In genomic region chr16:10862432-10862831, GRCh38 we compare ENCODE assay signal across 10 cellular contexts. TPM values are rescaled to one million over a fixed set of nuclear protein-coding genes. Genes with fewer than 3 reads are reported as not detected.
A peak's percentile ranks its signal among the peaks of the same experiment; 100 is the strongest.
DNase-seq lines count a peak whose midpoint lies in the region; ATAC-seq and TF ChIP-seq lines count a peak whose summit lies in the region.
"Had no signal": no experiment of that assay in that cellular context is flagged by ENCODE, and none has a peak within 500 bp of the region (broad histone marks: within the 10 kb centered on the region; RNA-seq: fewer than 3 reads in every experiment).

No MANE protein-coding gene starts in this region.

- intact Hi-C loops in HCT116 (cut with micrococcal nuclease): no loop called here

- H3K4me3 ChIP-seq in HCT116 (replicated peaks in 1 of 2; ENCODE audit: low read depth in 1 of 2, low read length in 2 of 2) (no peak overlapping the region), fibroblast of pulmonary artery (replicated peaks; ENCODE audit: low read depth, low read length) (no peak overlapping the region), skeletal muscle satellite cell (ENCODE audit: low read length) (no peak overlapping the region)
- H3K4me3 ChIP-seq: thyroid gland had no signal

- POLR2A ChIA-PET in HCT116 (lab: Charles Lee): no interaction called here

- H3K9me2 ChIP-seq in HCT116 (ENCODE audit: insufficient read depth): no peaks in the 10 kb centered on the region

- no peak overlapping the region for H3K27ac ChIP-seq in HCT116 (ENCODE audit: low read depth, low read length)
- H3K27ac ChIP-seq: thyroid gland had no signal

- no peak overlapping the region for H2AFZ ChIP-seq in HCT116 (ENCODE audit: low read depth, low read length, poor library complexity, severe bottlenecking)

- no TSS peak for BruUV-seq in HCT116 (replicated peaks; lab: Mats Ljungman, UMichigan)

- TF ChIP-seq RAD21 in HCT116 (IDR thresholded peaks at IDR 0.05; ENCODE audit: low read depth): no peak

- H3K9me3 ChIP-seq in HCT116 (ENCODE audit: control insufficient read depth in 1 of 2, insufficient read depth in 1 of 2, low read depth in 1 of 2, low read length in 2 of 2) (no peaks in the 10 kb centered on the region), skeletal muscle satellite cell (replicated peaks; ENCODE audit: low read length) (no peaks in the 10 kb centered on the region)
- H3K9me3 ChIP-seq: thyroid gland had no signal

- TF ChIP-seq CTCF in HCT116 (IDR thresholded peaks at IDR 0.05 in 2 of 3, conservative IDR thresholded peaks at IDR 0.05 in 1 of 3; ENCODE audit: borderline replicate concordance in 1 of 3, insufficient read depth in 1 of 3, low read depth in 2 of 3, low read length in 2 of 3) (no peak), fibroblast of pulmonary artery (IDR thresholded peaks at IDR 0.05; ENCODE audit: low read length, missing control alignments) (no peak)

- RAD21 ChIA-PET in HCT116 (lab: Charles Lee; ENCODE audit: low non-redundant PET in 1 of 2, low total read pairs in 2 of 2, uncharacterized antibody in 2 of 2, unreplicated experiment in 2 of 2): no interaction called here

- H4K20me1 ChIP-seq in HCT116 (ENCODE audit: insufficient read depth): no peaks in the 10 kb centered on the region

- DNase-seq in HCT116 (ENCODE audit: low read depth, low spot score): peak; percentile 37
- peak; percentile 72 for DNase-seq in RKO (ENCODE audit: low spot score)
- DNase-seq in fibroblast of pulmonary artery (ENCODE audit: low read depth): peak; percentile 67
- no peak for DNase-seq in NCI-H1105 treated with DMSO at 0.1 percent for 48 hours (lab: John Stamatoyannopoulos, UW)
- DNase-seq in NCI-H524 (lab: John Stamatoyannopoulos, UW): no peak
- DNase-seq: activated CD8-positive, alpha-beta memory T cell treated with anti-CD3 and anti-CD28 coated beads, Interleukin-2, amount 50 U/mL, for 48 hours; NCI-H345; thyroid gland had no signal

- H3K9ac ChIP-seq in HCT116 (ENCODE audit: low read length): no peak overlapping the region
- no peak overlapping the region for H3K9ac ChIP-seq in skeletal muscle satellite cell (ENCODE audit: low read depth, low read length)

- H3K4me1 ChIP-seq in HCT116 (ENCODE audit: control insufficient read depth in 1 of 2, insufficient read depth in 2 of 2, low read length in 2 of 2) (peaks cover 0 to 6% of the 10 kb centered on the region in 2 experiments; a peak in 2 of 4 replicates), skeletal muscle satellite cell (ENCODE audit: control insufficient read depth, insufficient read depth, low read length) (peaks cover 14% of the 10 kb centered on the region)

- peaks cover 16% of the 10 kb centered on the region for H3K27me3 ChIP-seq in HCT116 (ENCODE audit: insufficient read depth, low read length)
- peaks cover 32% of the 10 kb centered on the region for H3K27me3 ChIP-seq in skeletal muscle satellite cell (ENCODE audit: control insufficient read depth, insufficient read depth, low read length)
- H3K27me3 ChIP-seq: thyroid gland had no signal

- CTCF ChIA-PET in HCT116 (lab: Charles Lee): no interaction called here

- H3K36me3 ChIP-seq in HCT116 (ENCODE audit: control insufficient read depth in 1 of 2, insufficient read depth in 2 of 2, low read length in 2 of 2) (no peaks in the 10 kb centered on the region), skeletal muscle satellite cell (ENCODE audit: insufficient read depth, low read length) (no peaks in the 10 kb centered on the region)
- H3K36me3 ChIP-seq: thyroid gland had no signal

- H3K4me2 ChIP-seq in HCT116 (ENCODE audit: low read length): no peak overlapping the region
- H3K4me2 ChIP-seq in skeletal muscle satellite cell (ENCODE audit: low read length): peak overlapping the region; percentile 45

- H3K79me2 ChIP-seq in HCT116 (ENCODE audit: insufficient read depth, low read length): no peaks in the 10 kb centered on the region

- no peak for TF ChIP-seq POLR2A in HCT116 (IDR thresholded peaks at IDR 0.05; ENCODE audit: borderline replicate concordance, extremely low read depth, insufficient read depth, insufficient read length)

- ATAC-seq in HCT116 (peak; percentile 42; the same call in 1 of the 2 replicates), GM18519 (IDR thresholded peaks at IDR 0.05; ENCODE audit: low FRiP score, unreplicated experiment) (no peak)

TF ChIP-seq in HCT116, 20 proteins besides CTCF, POLR2A, EP300 and RAD21:
- TF ChIP-seq ELF1 (IDR thresholded peaks at IDR 0.05; ENCODE audit: borderline replicate concordance, low read depth) (no peak), SRF (IDR thresholded peaks at IDR 0.05; ENCODE audit: low read depth) (no peak), SIN3A (IDR thresholded peaks at IDR 0.05; ENCODE audit: low read depth) (no peak), SP1 (IDR thresholded peaks at IDR 0.05; ENCODE audit: low read depth) (peak; percentile 33; the same call in 1 of the 2 replicates), POLR2AphosphoS5 (IDR thresholded peaks at IDR 0.05; ENCODE audit: low read depth, low read length) (peak; percentile 56), FOSL1 (IDR thresholded peaks at IDR 0.05; ENCODE audit: low read depth) (peak; percentile 33; the same call in 1 of the 2 replicates), CEBPB (IDR thresholded peaks at IDR 0.05; ENCODE audit: low read depth) (peak; percentile 30; the same call in 1 of the 2 replicates), EZH2 (IDR thresholded peaks at IDR 0.05) (no peak), YY1 (IDR thresholded peaks at IDR 0.05; ENCODE audit: extremely low read depth, insufficient replicate concordance, low read depth, low read length) (no peak)
- TF ChIP-seq, protein P1, sequence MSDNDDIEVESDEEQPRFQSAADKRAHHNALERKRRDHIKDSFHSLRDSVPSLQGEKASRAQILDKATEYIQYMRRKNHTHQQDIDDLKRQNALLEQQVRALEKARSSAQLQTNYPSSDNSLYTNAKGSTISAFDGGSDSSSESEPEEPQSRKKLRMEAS (IDR thresholded peaks at IDR 0.05): peak; percentile 60
- TF ChIP-seq, protein P2, sequence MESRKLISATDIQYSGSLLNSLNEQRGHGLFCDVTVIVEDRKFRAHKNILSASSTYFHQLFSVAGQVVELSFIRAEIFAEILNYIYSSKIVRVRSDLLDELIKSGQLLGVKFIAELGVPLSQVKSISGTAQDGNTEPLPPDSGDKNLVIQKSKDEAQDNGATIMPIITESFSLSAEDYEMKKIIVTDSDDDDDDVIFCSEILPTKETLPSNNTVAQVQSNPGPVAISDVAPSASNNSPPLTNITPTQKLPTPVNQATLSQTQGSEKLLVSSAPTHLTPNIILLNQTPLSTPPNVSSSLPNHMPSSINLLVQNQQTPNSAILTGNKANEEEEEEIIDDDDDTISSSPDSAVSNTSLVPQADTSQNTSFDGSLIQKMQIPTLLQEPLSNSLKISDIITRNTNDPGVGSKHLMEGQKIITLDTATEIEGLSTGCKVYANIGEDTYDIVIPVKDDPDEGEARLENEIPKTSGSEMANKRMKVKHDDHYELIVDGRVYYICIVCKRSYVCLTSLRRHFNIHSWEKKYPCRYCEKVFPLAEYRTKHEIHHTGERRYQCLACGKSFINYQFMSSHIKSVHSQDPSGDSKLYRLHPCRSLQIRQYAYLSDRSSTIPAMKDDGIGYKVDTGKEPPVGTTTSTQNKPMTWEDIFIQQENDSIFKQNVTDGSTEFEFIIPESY (IDR thresholded peaks at IDR 0.05; ENCODE audit: extremely low read depth, insufficient replicate concordance, low read length): no peak

RNA-seq across cellular contexts. Expression of gene CIITA, which starts 14.6 kb away (rescaled TPM):
- 0.25 TPM for total RNA-seq in HCT116 (2021; ENCODE audit: unreplicated experiment)
- polyA plus RNA-seq in HCT116 (2012): 0.14 and 0.21 TPM in 2 replicates
- total RNA-seq in skeletal muscle satellite cell (2012; rRNA removed): under 0.01 and 0.66 TPM in 2 replicates

RNA-seq across cellular contexts. Expression of gene TVP23A, which starts 43.8 kb away (rescaled TPM):
- not detected for total RNA-seq in HCT116 (2021; ENCODE audit: unreplicated experiment)
- polyA plus RNA-seq in HCT116 (2012): 0.22 and 0.25 TPM in 2 replicates
- total RNA-seq in skeletal muscle satellite cell (2012; rRNA removed): not detected in 2 replicates

Comparison
In these comparisons a context has a peak if more than half of its experiments do, and no peak if none do; other contexts are left out.
1. DNase-seq: peak in HCT116 (single experiment), RKO (single experiment) and fibroblast of pulmonary artery (single experiment); none in NCI-H1105 treated with DMSO at 0.1 percent for 48 hours (single experiment) and NCI-H524 (0 of 2).